In the genomic region with DNA sequence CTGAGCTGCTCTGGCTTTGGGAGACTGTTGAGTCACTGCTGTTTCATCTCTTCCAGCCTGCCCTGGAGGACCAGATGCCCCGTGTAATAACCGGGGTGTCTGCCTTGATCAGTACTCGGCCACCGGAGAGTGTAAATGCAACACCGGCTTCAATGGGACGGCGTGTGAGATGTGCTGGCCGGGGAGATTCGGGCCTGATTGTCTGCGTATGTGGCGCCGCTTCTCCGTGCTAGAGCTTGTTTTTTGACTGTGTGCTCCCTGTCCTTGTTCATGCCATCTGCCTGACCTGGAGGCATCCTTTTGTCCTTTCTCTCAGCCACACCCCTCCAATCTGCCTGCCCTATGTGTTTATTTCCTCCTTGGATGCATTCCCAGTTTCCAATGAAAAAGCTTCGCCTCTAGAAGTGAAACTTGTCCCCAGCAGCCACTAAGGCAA, we compare ENCODE assay signal across 9 cellular contexts.
DNase-seq lines count a peak whose midpoint lies in the region; ATAC-seq and TF ChIP-seq lines count a peak whose summit lies in the region.
"Had no signal": no experiment of that assay in that cellular context is flagged by ENCODE, and none has a peak within 500 bp of the region (broad histone marks: within the 10 kb centered on the region; RNA-seq: fewer than 3 reads in every experiment).

No MANE protein-coding gene starts in this region.

- no peak overlapping the region for H3K27ac ChIP-seq in IMR-90 (ENCODE audit: insufficient read depth, low read length)
- peak overlapping the region in 5 of 8 donors; percentile 4 to 64 (median 55) for H3K27ac ChIP-seq in spleen
- H3K27ac ChIP-seq: vagina had no signal

- no peaks in the 10 kb centered on the region for H3K9me1 ChIP-seq in IMR-90 (ENCODE audit: insufficient read depth, low read length)

- H2BK15ac ChIP-seq in IMR-90 (ENCODE audit: low read depth, low read length) = no peak overlapping the region

- H3K18ac ChIP-seq in IMR-90 (ENCODE audit: low read depth, low read length) = no peak overlapping the region

- no peaks in the 10 kb centered on the region for H3K79me1 ChIP-seq in IMR-90 (ENCODE audit: low read depth in 1 of 2, low read length in 2 of 2)

- H2BK120ac ChIP-seq in IMR-90 (ENCODE audit: low read depth, low read length) = no peak overlapping the region

- H2AFZ ChIP-seq in IMR-90 (replicated peaks; ENCODE audit: low read length, poor library complexity) = no peak overlapping the region

- dilution Hi-C loops in IMR-90 (cut with HindIII; ENCODE audit: low sequenced_read_pairs, unreplicated experiment) = no loop called here

- peaks cover 2% of the 10 kb centered on the region for H3K27me3 Mint-ChIP-seq in activated T-helper 1 cell treated with anti-CD3 and anti-CD28 coated beads, Interleukin-12 subunit alpha, Interleukin-12 subunit beta, Interleukin-2, Interleukin-4 antibody, amounts not matched to agents 30 ng/mL and 10 ng/mL and 1 ng/mL, durations not matched to agents 14 hours and 24 hours and 36 hours (ENCODE audit: insufficient read depth)

- H4K20me1 ChIP-seq in IMR-90 (ENCODE audit: insufficient read depth, low read length) = no peaks in the 10 kb centered on the region

- no peak overlapping the region for H3K23ac ChIP-seq in IMR-90 (ENCODE audit: low read depth, low read length)

- no peaks in the 10 kb centered on the region for H3K9me3 Mint-ChIP-seq in activated T-helper 1 cell treated with anti-CD3 and anti-CD28 coated beads, Interleukin-12 subunit alpha, Interleukin-12 subunit beta, Interleukin-2, Interleukin-4 antibody, amounts not matched to agents 30 ng/mL and 10 ng/mL and 1 ng/mL, durations not matched to agents 14 hours and 24 hours and 36 hours

- H3K36me3 ChIP-seq in IMR-90 (ENCODE audit: control insufficient read depth, insufficient read depth, low read length) (no peaks in the 10 kb centered on the region), spleen (peaks cover 0 to 47% (median 7%) of the 10 kb centered on the region in 6 donors)
- H3K36me3 ChIP-seq: vagina had no signal

- no peak overlapping the region for H2BK20ac ChIP-seq in IMR-90 (ENCODE audit: low read depth, low read length)

- H4K91ac ChIP-seq in IMR-90 (ENCODE audit: insufficient read depth, low read depth, low read length) = no peak overlapping the region

- WGBS in IMR-90 (ENCODE audit: extremely low coverage in 2 of 2, insufficient read length in 1 of 2), 2 experiments = 84% methylated on average over 13 of the region's 14 CpGs; no CpG with 5 or more reads in 1 of the 2 experiments
- 62 to 87% (median 73%) methylated on average over 14 of the region's 14 CpGs for WGBS in spleen, 5 donors

- no peak overlapping the region for H3K9ac ChIP-seq in IMR-90 (ENCODE audit: low read depth, low read length)

- intact Hi-C loops in IMR-90 (cut with micrococcal nuclease) = no loop called here
- intact Hi-C loops in spleen (cut with DNase I; ENCODE audit: low total_unique reads) = no loop called here
- intact Hi-C loops in activated T-helper 1 cell treated with anti-CD3 and anti-CD28 coated beads, Interleukin-12 subunit alpha, Interleukin-12 subunit beta, Interleukin-2, Interleukin-4 antibody, amounts not matched to agents 30 ng/mL and 10 ng/mL and 1 ng/mL, durations not matched to agents 14 hours and 24 hours and 36 hours (cut with micrococcal nuclease) = no loop called here

- H3K56ac ChIP-seq in IMR-90 (ENCODE audit: extremely low read depth, insufficient read depth, low read length) = no peak overlapping the region

- H3K14ac ChIP-seq in IMR-90 (replicated peaks; ENCODE audit: low read depth, low read length) = no peak overlapping the region

- TF ChIP-seq POLR2A in IMR-90 (IDR thresholded peaks at IDR 0.05; ENCODE audit: low read depth, low read length) (no peak), spleen (IDR thresholded peaks at IDR 0.05) (no peak)

- no peaks in the 10 kb centered on the region for H3K36me3 Mint-ChIP-seq in activated T-helper 1 cell treated with anti-CD3 and anti-CD28 coated beads, Interleukin-12 subunit alpha, Interleukin-12 subunit beta, Interleukin-2, Interleukin-4 antibody, amounts not matched to agents 30 ng/mL and 10 ng/mL and 1 ng/mL, durations not matched to agents 14 hours and 24 hours and 36 hours (ENCODE audit: low read depth)

- no peak overlapping the region for H3K4ac ChIP-seq in IMR-90 (ENCODE audit: low read depth, low read length)

- no peak overlapping the region for H3K4me3 ChIP-seq in IMR-90 (ENCODE audit: insufficient read depth, low read depth, low read length)
- H3K4me3 ChIP-seq in spleen = no peak overlapping the region
- H3K4me3 ChIP-seq: vagina had no signal

- in situ Hi-C loops in IMR-90 (cut with MboI; ENCODE audit: low sequenced_read_pairs) = no loop called here

- no TSS peak for BruUV-seq in IMR-90 (replicated peaks; lab: Mats Ljungman, UMichigan)

- no peak overlapping the region for H3K4me2 ChIP-seq in IMR-90 (ENCODE audit: low read depth, low read length)

- H2AK5ac ChIP-seq in IMR-90 (ENCODE audit: low read depth, low read length) = no peak overlapping the region

- CTCF ChIA-PET in IMR-90 (lab: Yijun Ruan, JAX) = no interaction called here

- no peaks in the 10 kb centered on the region for H3K4me1 ChIP-seq in IMR-90 (ENCODE audit: control insufficient read depth, insufficient read depth, low read length)
- H3K4me1 ChIP-seq in spleen = peaks cover 0 to 9% (median 0%) of the 10 kb centered on the region in 6 donors

- no peak for TF ChIP-seq CTCF in IMR-90 (conservative IDR thresholded peaks at IDR 0.05; ENCODE audit: low read depth, low read length)
- TF ChIP-seq CTCF in spleen (IDR thresholded peaks at IDR 0.05 in 8 of 11, conservative IDR thresholded peaks at IDR 0.05 in 3 of 11) = no peak

- no peaks in the 10 kb centered on the region for H3K9me3 ChIP-seq in IMR-90 (ENCODE audit: control insufficient read depth, insufficient read depth, low read length)
- H3K9me3 ChIP-seq in spleen = no peaks in the 10 kb centered on the region
- H3K9me3 ChIP-seq: vagina had no signal

- no peak overlapping the region for H2AK9ac ChIP-seq in IMR-90 (replicated peaks; ENCODE audit: low read depth, low read length, poor library complexity)

- no peak overlapping the region for H2BK5ac ChIP-seq in IMR-90 (ENCODE audit: low read depth, low read length, poor library complexity, severe bottlenecking)

- no peak for TF ChIP-seq RAD21 in IMR-90 (IDR thresholded peaks at IDR 0.05; ENCODE audit: low read length)

- H3K4me3 Mint-ChIP-seq in activated T-helper 1 cell treated with anti-CD3 and anti-CD28 coated beads, Interleukin-12 subunit alpha, Interleukin-12 subunit beta, Interleukin-2, Interleukin-4 antibody, amounts not matched to agents 30 ng/mL and 10 ng/mL and 1 ng/mL, durations not matched to agents 14 hours and 24 hours and 36 hours = no peak overlapping the region

- H3K27ac Mint-ChIP-seq in activated T-helper 1 cell treated with anti-CD3 and anti-CD28 coated beads, Interleukin-12 subunit alpha, Interleukin-12 subunit beta, Interleukin-2, Interleukin-4 antibody, amounts not matched to agents 30 ng/mL and 10 ng/mL and 1 ng/mL, durations not matched to agents 14 hours and 24 hours and 36 hours = no peak overlapping the region

- DNase-seq in IMR-90 (no peak), NCI-H748 (lab: John Stamatoyannopoulos, UW; ENCODE audit: unreplicated experiment) (peak; percentile 95), spleen (no peak), SKM-1 (lab: John Stamatoyannopoulos, UW; ENCODE audit: unreplicated experiment) (no peak), UCSD-AML1 (lab: John Stamatoyannopoulos, UW; ENCODE audit: unreplicated experiment) (no peak)
- DNase-seq in activated T-helper 1 cell treated with anti-CD3 and anti-CD28 coated beads, Interleukin-12 subunit alpha, Interleukin-12 subunit beta, Interleukin-2, Interleukin-4 antibody, amounts not matched to agents 30 ng/mL and 10 ng/mL and 1 ng/mL, durations not matched to agents 14 hours and 24 hours and 36 hours (ENCODE audit: low spot score) = no peak

- no peak overlapping the region for H4K8ac ChIP-seq in IMR-90 (ENCODE audit: low read depth in 2 of 2, low read length in 2 of 2)

- no peak overlapping the region for H4K5ac ChIP-seq in IMR-90 (ENCODE audit: low read depth, low read length)

- peak; percentile 65 for ATAC-seq in IMR-90 (ENCODE audit: low read depth)
- ATAC-seq in esophagus mucosa = peak; percentile 58

- no peaks in the 10 kb centered on the region for H3K4me1 Mint-ChIP-seq in activated T-helper 1 cell treated with anti-CD3 and anti-CD28 coated beads, Interleukin-12 subunit alpha, Interleukin-12 subunit beta, Interleukin-2, Interleukin-4 antibody, amounts not matched to agents 30 ng/mL and 10 ng/mL and 1 ng/mL, durations not matched to agents 14 hours and 24 hours and 36 hours (ENCODE audit: low read depth)

- POLR2A ChIA-PET in IMR-90 (lab: Charles Lee; ENCODE audit: unreplicated experiment) = no interaction called here

- no peaks in the 10 kb centered on the region; the same call in 1 of the 2 replicates for H3K27me3 ChIP-seq in IMR-90 (ENCODE audit: control insufficient read depth, insufficient read depth, low read length)
- H3K27me3 ChIP-seq in spleen (replicated peaks in 1 of 7) = no peaks in the 10 kb centered on the region
- H3K27me3 ChIP-seq: dorsolateral prefrontal cortex, vagina had no signal

TF ChIP-seq in IMR-90, 13 proteins besides CTCF, POLR2A, EP300 and RAD21 (continues in another document):
- TF ChIP-seq RCOR1 (IDR thresholded peaks at IDR 0.05; ENCODE audit: insufficient replicate concordance, low read length) (no peak), CEBPB (IDR thresholded peaks at IDR 0.05; ENCODE audit: low read depth, low read length) (no peak), RFX5 (IDR thresholded peaks at IDR 0.05; ENCODE audit: low read depth, low read length) (no peak), CHD1 (IDR thresholded peaks at IDR 0.05; ENCODE audit: low read depth, low read length) (no peak), FOS (IDR thresholded peaks at IDR 0.05; ENCODE audit: low read depth, low read length) (no peak), NFE2L2 (IDR thresholded peaks at IDR 0.05; ENCODE audit: low read depth, low read length) (no peak), BHLHE40 (IDR thresholded peaks at IDR 0.05; ENCODE audit: low read depth, low read length) (no peak), MAZ (IDR thresholded peaks at IDR 0.05; ENCODE audit: borderline replicate concordance, low read depth, low read length) (no peak), MXI1 (IDR thresholded peaks at IDR 0.05; ENCODE audit: borderline replicate concordance, low read depth, low read length) (no peak), SMC3 (IDR thresholded peaks at IDR 0.05; ENCODE audit: low read depth, low read length) (no peak)
- TF ChIP-seq, protein P1, sequence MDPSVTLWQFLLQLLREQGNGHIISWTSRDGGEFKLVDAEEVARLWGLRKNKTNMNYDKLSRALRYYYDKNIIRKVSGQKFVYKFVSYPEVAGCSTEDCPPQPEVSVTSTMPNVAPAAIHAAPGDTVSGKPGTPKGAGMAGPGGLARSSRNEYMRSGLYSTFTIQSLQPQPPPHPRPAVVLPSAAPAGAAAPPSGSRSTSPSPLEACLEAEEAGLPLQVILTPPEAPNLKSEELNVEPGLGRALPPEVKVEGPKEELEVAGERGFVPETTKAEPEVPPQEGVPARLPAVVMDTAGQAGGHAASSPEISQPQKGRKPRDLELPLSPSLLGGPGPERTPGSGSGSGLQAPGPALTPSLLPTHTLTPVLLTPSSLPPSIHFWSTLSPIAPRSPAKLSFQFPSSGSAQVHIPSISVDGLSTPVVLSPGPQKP (IDR thresholded peaks at IDR 0.05; ENCODE audit: borderline replicate concordance, low read depth, low read length) = no peak
